In genomic region chr9:81141952-81142351, GRCh38 we compare ENCODE assay signal across 13 cellular contexts.
"Had no signal": no experiment of that assay in that cellular context is flagged by ENCODE, and none has a peak within 500 bp of the region (broad histone marks: within the 10 kb centered on the region; RNA-seq: fewer than 3 reads in every experiment).

No MANE protein-coding gene starts in this region.

- ATAC-seq: esophagus mucosa, heart left ventricle, left colon, right cardiac atrium had no signal

- DNase-seq: dorsolateral prefrontal cortex; effector memory CD4-positive, alpha-beta T cell; heart left ventricle; hippocampal formation; left colon; mesendoderm; naive B cell; right cardiac atrium; small intestine; stimulated activated CD4-positive, alpha-beta T cell treated with anti-CD3 and anti-CD28 coated beads, Interleukin-12 subunit alpha, Interleukin-12 subunit beta, amount 100 ng/mL, for 4 hours; stimulated activated naive CD4-positive, alpha-beta T cell treated with Interleukin-2 at 50 U/mL for 16 hours; thyroid gland had no signal
